In the genomic region with DNA sequence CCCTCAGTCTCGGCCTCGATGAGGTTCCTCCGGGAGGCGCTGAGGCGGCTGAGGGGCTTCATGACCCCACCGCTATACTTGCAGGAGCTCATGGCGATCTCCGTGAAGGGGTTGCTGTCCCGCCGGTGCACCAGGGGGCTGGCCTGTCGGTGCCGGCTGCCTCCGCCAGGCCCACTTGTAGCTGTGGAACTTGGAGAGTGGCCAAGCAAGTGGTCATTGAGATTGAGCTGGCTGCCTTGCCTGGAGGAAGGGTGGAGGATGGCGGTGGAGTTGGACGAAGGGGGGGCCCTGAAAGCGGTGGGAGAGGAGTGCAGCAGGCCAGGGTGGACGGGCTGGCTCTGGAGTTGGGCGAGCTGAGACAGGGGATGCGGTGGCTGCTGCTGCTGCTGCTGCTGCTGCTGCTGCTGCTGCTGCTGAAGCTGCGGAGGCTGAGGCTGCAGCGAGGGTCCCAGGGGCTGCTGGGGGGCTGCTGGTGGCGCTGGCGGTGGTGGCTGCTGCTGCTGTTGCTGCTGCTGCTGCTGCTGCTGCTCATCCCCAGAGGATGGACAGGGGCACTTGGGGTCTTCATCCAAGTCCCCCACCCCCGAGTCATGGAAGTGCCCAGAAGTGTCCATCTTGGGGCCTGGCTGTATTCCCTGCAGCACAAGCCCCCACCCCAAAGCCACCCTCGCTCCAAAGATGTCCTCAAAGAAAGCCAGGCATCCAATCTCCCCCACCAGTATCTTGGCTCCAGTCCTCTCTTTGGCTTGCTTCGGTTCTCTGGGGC, we compare ENCODE assay signal across 8 cellular contexts. TPM values are rescaled to one million over a fixed set of nuclear protein-coding genes. Genes with fewer than 3 reads are reported as not detected.
DNase-seq lines count a peak whose midpoint lies in the region; ATAC-seq, FAIRE-seq and TF ChIP-seq lines count a peak whose summit lies in the region.

No MANE protein-coding gene starts in this region.

- no peak for FAIRE-seq in kidney (lab: Jason Lieb, UNC)

- ATAC-seq in HG02623 (IDR thresholded peaks at IDR 0.05; ENCODE audit: unreplicated experiment) (no peak), HG02610 (IDR thresholded peaks at IDR 0.05; ENCODE audit: unreplicated experiment) (no peak), omental fat pad (ENCODE audit: low FRiP score) (no peak)

- peak overlapping the region; percentile 67 for H3K4me3 ChIP-seq in kidney (ENCODE audit: low read length in 2 of 2)
- peak overlapping the region in 2 of 3 donors; percentile 21 to 38 for H3K4me3 ChIP-seq in thyroid gland (replicated peaks in 1 of 3)

- 4 to 8% methylated on average over 13 to 17 of the region's 26 CpGs for WGBS in thyroid gland, 2 donors

- no peak overlapping the region for H3K27ac ChIP-seq in kidney (ENCODE audit: low read depth in 2 of 2, low read length in 2 of 2)
- peak overlapping the region; percentile 7 to 49 (median 12) for H3K27ac ChIP-seq in thyroid gland

- DNase-seq in NCI-H2227 (lab: John Stamatoyannopoulos, UW; ENCODE audit: unreplicated experiment) (peak; percentile 48), NCI-H2227 treated with DMSO at 0.1 percent for 48 hours (lab: John Stamatoyannopoulos, UW) (no peak), amygdala (lab: John Stamatoyannopoulos, UW) (peak in 40 of 56 donors; percentile 19 to 82 (median 58)), kidney (peak; percentile 74), thyroid gland (peak; percentile 91 to 92), omental fat pad (ENCODE audit: low spot score) (no peak)

- peak overlapping the region; percentile 41 to 54 for H3K9ac ChIP-seq in kidney (ENCODE audit: low read length in 2 of 2)

- no peaks in the 10 kb centered on the region for H3K27me3 ChIP-seq in thyroid gland

- peak in 1 of 2 donors; percentile 10 for TF ChIP-seq POLR2A in thyroid gland (IDR thresholded peaks at IDR 0.05)

- H3K36me3 ChIP-seq in kidney (ENCODE audit: control insufficient read depth in 1 of 2, insufficient read depth in 2 of 2, low read length in 2 of 2) (no peaks in the 10 kb centered on the region), thyroid gland (no peaks in the 10 kb centered on the region)

- intact Hi-C loops in kidney (cut with DNase I) (no loop called here), thyroid gland (cut with DNase I) (loop anchor here (10.0 kb wide), 1 partner anchor 115 kb away; no protein-coding TSS in a partner anchor)

- TF ChIP-seq CTCF in kidney (IDR thresholded peaks at IDR 0.05; ENCODE audit: borderline replicate concordance, extremely low read depth, insufficient read depth) (no peak), thyroid gland (IDR thresholded peaks at IDR 0.05) (peak in 1 of 6 experiments; percentile 6), omental fat pad (IDR thresholded peaks at IDR 0.05) (no peak)

- peaks cover 3 to 13% of the 10 kb centered on the region in 2 donors for H3K4me1 ChIP-seq in kidney (ENCODE audit: control insufficient read depth in 1 of 2, insufficient read depth in 1 of 2, low read depth in 1 of 2, low read length in 2 of 2)
- H3K4me1 ChIP-seq in thyroid gland, result peaks cover 16 to 24% of the 10 kb centered on the region in 2 donors

- H3K9me3 ChIP-seq in kidney (ENCODE audit: control insufficient read depth in 1 of 2, low read length in 2 of 2) (no peaks in the 10 kb centered on the region), thyroid gland (no peaks in the 10 kb centered on the region)

RNA-seq across cellular contexts. Expression of a gene that starts 0.5 kb away (rescaled TPM):
- total RNA-seq in kidney (5.6 TPM), thyroid gland (1 to 10 TPM; 3.5 to 5.6 (median 4.4) TPM), omental fat pad (1 to 10 TPM in 2 of 4 donors, under 1 TPM in 2; 0.24 to 2.4 (median 0.95) TPM)
- polyA plus RNA-seq in kidney (ENCODE audit: insufficient read depth, low read depth, low replicate concordance), result 2.6 TPM

Comparison
In these comparisons a context has a peak if more than half of its experiments do, and no peak if none do; other contexts are left out.
1. DNase-seq: peak in NCI-H2227 (single experiment), amygdala (40 of 56), kidney (single experiment) and thyroid gland (2 of 2); none in NCI-H2227 treated with DMSO at 0.1 percent for 48 hours (single experiment) and omental fat pad (single experiment).
2. H3K27ac ChIP-seq: peak in thyroid gland (3 of 3); none in kidney (0 of 2).